Comparison of ENCODE assay signal across 1 cellular context in the genomic region with DNA sequence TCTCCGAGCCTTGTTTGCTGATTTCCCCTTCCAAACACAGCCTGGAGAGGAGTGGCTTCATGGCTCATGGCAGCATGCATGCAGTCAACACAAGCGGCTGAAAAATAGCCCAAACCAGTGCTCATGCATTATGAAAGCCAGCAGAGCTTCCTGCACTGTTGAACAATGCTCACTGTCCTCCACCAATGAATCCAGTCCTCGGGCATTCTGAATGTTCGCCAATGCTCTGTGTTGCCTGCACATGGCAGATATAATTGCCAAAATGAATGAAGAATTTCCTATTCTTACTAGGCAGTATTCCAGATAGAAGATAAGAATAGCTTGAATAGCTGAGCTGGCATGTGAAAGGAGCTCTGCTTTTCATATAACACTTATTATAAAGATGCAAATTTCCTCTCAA.
TF ChIP-seq lines count a peak whose summit lies in the region.

No MANE protein-coding gene starts in this region.

TF ChIP-seq in GM23338, 12 proteins besides CTCF, POLR2A, EP300 and RAD21 (continued from another document):
- TF ChIP-seq, protein P1, sequence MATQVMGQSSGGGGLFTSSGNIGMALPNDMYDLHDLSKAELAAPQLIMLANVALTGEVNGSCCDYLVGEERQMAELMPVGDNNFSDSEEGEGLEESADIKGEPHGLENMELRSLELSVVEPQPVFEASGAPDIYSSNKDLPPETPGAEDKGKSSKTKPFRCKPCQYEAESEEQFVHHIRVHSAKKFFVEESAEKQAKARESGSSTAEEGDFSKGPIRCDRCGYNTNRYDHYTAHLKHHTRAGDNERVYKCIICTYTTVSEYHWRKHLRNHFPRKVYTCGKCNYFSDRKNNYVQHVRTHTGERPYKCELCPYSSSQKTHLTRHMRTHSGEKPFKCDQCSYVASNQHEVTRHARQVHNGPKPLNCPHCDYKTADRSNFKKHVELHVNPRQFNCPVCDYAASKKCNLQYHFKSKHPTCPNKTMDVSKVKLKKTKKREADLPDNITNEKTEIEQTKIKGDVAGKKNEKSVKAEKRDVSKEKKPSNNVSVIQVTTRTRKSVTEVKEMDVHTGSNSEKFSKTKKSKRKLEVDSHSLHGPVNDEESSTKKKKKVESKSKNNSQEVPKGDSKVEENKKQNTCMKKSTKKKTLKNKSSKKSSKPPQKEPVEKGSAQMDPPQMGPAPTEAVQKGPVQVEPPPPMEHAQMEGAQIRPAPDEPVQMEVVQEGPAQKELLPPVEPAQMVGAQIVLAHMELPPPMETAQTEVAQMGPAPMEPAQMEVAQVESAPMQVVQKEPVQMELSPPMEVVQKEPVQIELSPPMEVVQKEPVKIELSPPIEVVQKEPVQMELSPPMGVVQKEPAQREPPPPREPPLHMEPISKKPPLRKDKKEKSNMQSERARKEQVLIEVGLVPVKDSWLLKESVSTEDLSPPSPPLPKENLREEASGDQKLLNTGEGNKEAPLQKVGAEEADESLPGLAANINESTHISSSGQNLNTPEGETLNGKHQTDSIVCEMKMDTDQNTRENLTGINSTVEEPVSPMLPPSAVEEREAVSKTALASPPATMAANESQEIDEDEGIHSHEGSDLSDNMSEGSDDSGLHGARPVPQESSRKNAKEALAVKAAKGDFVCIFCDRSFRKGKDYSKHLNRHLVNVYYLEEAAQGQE (IDR thresholded peaks at IDR 0.05; ENCODE audit: unreplicated experiment), result no peak
- TF ChIP-seq EZH2 (IDR thresholded peaks at IDR 0.05; ENCODE audit: low read depth, unreplicated experiment), result no peak
- no peak for TF ChIP-seq JUNB (IDR thresholded peaks at IDR 0.05; ENCODE audit: unreplicated experiment)
- TF ChIP-seq, protein P2, sequence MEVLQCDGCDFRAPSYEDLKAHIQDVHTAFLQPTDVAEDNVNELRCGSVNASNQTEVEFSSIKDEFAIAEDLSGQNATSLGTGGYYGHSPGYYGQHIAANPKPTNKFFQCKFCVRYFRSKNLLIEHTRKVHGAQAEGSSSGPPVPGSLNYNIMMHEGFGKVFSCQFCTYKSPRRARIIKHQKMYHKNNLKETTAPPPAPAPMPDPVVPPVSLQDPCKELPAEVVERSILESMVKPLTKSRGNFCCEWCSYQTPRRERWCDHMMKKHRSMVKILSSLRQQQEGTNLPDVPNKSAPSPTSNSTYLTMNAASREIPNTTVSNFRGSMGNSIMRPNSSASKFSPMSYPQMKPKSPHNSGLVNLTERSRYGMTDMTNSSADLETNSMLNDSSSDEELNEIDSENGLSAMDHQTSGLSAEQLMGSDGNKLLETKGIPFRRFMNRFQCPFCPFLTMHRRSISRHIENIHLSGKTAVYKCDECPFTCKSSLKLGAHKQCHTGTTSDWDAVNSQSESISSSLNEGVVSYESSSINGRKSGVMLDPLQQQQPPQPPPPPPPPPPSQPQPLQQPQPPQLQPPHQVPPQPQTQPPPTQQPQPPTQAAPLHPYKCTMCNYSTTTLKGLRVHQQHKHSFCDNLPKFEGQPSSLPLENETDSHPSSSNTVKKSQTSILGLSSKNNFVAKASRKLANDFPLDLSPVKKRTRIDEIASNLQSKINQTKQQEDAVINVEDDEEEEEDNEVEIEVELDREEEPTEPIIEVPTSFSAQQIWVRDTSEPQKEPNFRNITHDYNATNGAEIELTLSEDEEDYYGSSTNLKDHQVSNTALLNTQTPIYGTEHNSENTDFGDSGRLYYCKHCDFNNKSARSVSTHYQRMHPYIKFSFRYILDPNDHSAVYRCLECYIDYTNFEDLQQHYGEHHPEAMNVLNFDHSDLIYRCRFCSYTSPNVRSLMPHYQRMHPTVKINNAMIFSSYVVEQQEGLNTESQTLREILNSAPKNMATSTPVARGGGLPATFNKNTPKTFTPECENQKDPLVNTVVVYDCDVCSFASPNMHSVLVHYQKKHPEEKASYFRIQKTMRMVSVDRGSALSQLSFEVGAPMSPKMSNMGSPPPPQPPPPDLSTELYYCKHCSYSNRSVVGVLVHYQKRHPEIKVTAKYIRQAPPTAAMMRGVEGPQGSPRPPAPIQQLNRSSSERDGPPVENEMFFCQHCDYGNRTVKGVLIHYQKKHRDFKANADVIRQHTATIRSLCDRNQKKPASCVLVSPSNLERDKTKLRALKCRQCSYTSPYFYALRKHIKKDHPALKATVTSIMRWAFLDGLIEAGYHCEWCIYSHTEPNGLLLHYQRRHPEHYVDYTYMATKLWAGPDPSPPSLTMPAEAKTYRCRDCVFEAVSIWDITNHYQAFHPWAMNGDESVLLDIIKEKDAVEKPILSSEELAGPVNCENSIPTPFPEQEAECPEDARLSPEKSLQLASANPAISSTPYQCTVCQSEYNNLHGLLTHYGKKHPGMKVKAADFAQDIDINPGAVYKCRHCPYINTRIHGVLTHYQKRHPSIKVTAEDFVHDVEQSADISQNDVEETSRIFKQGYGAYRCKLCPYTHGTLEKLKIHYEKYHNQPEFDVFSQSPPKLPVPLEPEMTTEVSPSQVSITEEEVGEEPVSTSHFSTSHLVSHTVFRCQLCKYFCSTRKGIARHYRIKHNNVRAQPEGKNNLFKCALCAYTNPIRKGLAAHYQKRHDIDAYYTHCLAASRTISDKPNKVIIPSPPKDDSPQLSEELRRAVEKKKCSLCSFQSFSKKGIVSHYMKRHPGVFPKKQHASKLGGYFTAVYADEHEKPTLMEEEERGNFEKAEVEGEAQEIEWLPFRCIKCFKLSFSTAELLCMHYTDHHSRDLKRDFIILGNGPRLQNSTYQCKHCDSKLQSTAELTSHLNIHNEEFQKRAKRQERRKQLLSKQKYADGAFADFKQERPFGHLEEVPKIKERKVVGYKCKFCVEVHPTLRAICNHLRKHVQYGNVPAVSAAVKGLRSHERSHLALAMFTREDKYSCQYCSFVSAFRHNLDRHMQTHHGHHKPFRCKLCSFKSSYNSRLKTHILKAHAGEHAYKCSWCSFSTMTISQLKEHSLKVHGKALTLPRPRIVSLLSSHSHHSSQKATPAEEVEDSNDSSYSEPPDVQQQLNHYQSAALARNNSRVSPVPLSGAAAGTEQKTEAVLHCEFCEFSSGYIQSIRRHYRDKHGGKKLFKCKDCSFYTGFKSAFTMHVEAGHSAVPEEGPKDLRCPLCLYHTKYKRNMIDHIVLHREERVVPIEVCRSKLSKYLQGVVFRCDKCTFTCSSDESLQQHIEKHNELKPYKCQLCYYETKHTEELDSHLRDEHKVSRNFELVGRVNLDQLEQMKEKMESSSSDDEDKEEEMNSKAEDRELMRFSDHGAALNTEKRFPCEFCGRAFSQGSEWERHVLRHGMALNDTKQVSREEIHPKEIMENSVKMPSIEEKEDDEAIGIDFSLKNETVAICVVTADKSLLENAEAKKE (CRISPR knock-in tag; IDR thresholded peaks at IDR 0.05), result no peak
- TF ChIP-seq, protein P3, sequence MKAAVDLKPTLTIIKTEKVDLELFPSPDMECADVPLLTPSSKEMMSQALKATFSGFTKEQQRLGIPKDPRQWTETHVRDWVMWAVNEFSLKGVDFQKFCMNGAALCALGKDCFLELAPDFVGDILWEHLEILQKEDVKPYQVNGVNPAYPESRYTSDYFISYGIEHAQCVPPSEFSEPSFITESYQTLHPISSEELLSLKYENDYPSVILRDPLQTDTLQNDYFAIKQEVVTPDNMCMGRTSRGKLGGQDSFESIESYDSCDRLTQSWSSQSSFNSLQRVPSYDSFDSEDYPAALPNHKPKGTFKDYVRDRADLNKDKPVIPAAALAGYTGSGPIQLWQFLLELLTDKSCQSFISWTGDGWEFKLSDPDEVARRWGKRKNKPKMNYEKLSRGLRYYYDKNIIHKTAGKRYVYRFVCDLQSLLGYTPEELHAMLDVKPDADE (IDR thresholded peaks at IDR 0.05), result no peak
- TF ChIP-seq CREB1 (CRISPR knock-in tag; IDR thresholded peaks at IDR 0.05; ENCODE audit: low read depth), result no peak
- no peak for TF ChIP-seq STAT1 (IDR thresholded peaks at IDR 0.05; ENCODE audit: unreplicated experiment)
- no peak for TF ChIP-seq ZNF114 (CRISPR knock-in tag; IDR thresholded peaks at IDR 0.05)
- no peak for TF ChIP-seq NANOG (IDR thresholded peaks at IDR 0.05; ENCODE audit: borderline replicate concordance)
- TF ChIP-seq ZNF331 (CRISPR knock-in tag; IDR thresholded peaks at IDR 0.05; ENCODE audit: low read depth), result no peak
